In the genomic region with DNA sequence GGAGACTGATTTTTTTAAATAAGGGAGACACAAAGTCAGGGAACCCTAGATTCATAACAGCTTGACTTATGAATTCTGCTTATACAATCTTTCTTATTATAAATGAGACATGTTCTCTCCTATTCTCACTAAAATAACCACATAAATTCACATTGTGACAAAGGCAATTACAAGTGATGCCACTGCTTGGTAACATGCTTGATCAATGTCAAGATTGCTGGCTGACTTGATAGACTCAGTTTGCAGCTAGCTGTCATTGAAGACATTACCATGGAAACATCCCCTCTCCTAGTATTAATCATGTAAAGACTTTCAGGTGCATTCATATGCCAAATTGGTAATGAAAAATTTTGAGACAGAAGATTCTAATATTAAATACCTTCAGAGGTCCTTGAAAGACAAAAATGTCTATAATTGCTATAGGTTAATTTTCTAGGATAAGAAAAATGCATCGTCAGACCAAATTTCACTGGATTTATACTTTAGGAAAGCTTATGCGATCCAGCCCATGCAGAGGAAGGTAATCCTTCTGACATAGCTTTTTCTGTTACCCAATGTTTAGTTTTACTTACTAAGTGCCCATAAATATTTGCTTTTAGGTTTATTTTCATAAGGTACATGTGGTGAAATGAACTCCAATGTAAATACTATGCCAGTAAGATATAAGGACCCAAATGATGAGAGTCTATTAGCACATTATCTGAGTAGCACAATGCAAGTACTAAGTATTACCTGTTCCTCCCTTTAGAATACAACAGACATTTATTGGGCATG, we compare ENCODE assay signal across 1 cellular context.
TF ChIP-seq lines count a peak whose summit lies in the region.

No MANE protein-coding gene starts in this region.

TF ChIP-seq in GM12878, 131 proteins besides CTCF, POLR2A, EP300 and RAD21:
- TF ChIP-seq REST (IDR thresholded peaks at IDR 0.05; ENCODE audit: low read depth, low read length) = no peak
- no peak for TF ChIP-seq BCLAF1 (IDR thresholded peaks at IDR 0.05)
- no peak for TF ChIP-seq MYB (IDR thresholded peaks at IDR 0.05; ENCODE audit: borderline replicate concordance, low read depth, low read length)
TF ChIP-seq in GM12878: peak in this region for 0.
